ENCODE assay signal across 8 cellular contexts in the genomic region with DNA sequence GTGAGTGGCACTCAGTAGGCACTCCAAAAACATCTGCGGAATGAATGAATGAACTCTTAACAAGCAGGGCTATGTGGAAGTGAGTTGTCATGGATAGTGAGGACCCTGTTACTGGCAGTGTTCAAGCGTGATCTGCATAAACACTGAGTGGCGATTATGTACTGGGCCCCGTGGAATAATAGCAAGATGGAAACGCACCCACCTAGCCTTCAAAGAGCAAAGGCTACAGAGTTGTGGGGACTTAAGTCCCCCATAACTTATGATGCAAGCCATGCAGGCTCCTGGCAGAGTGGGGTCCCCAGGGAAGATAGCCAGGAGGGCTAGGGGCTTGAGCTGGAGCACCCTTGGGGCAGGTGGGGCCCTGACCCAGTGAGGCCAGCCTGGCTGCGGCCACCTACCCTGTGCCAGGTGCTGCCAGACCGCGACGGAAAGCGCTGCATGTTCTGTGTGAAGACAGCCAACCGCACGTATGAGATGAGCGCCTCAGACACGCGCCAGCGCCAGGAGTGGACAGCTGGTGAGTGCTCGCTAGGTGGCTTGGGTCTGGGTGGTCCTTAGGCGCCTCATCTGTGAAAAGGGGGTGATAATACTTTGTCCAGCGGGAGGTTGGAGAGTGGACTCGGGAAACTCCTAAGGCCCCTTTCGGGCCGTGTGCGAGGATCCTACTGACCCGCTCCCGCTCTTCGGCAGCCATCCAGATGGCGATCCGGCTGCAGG. TPM values are rescaled to one million over a fixed set of nuclear protein-coding genes. Genes with fewer than 3 reads are reported as not detected.
DNase-seq lines count a peak whose midpoint lies in the region; ATAC-seq and TF ChIP-seq lines count a peak whose summit lies in the region.

No MANE protein-coding gene starts in this region.

- H3K4me1 ChIP-seq in HUES64 (ENCODE audit: insufficient read depth, low read length) = peaks cover 4% of the 10 kb centered on the region
- no peaks in the 10 kb centered on the region for H3K4me1 ChIP-seq in ectodermal cell (ENCODE audit: control insufficient read depth, insufficient read depth, low read length)
- peaks cover 12% of the 10 kb centered on the region for H3K4me1 ChIP-seq in mucosa of descending colon (ENCODE audit: low read depth)

- H3K9me3 ChIP-seq in HUES64 (ENCODE audit: insufficient read depth, low read depth, low read length) (no peaks in the 10 kb centered on the region), ectodermal cell (ENCODE audit: control insufficient read depth, low read length) (no peaks in the 10 kb centered on the region), mucosa of descending colon (no peaks in the 10 kb centered on the region)

- H3K4me3 ChIP-seq in HUES64 (ENCODE audit: low read length) (peak overlapping the region; percentile 59), ectodermal cell (ENCODE audit: insufficient read depth, low read depth, low read length) (peak overlapping the region; percentile 43), mucosa of descending colon (no peak overlapping the region)

- peaks cover 22% of the 10 kb centered on the region for H3K27me3 ChIP-seq in HUES64 (ENCODE audit: insufficient read depth, low read length)
- H3K27me3 ChIP-seq in ectodermal cell (ENCODE audit: control insufficient read depth, insufficient read depth, low read length, poor library complexity, severe bottlenecking) = peaks cover 22% of the 10 kb centered on the region

- intact Hi-C loops in mucosa of descending colon (cut with DNase I, micrococcal nuclease) = no loop called here

- ATAC-seq in mucosa of descending colon (peak; percentile 51), HG03354 (IDR thresholded peaks at IDR 0.05; ENCODE audit: poor library complexity, severe bottlenecking, unreplicated experiment) (no peak), HG02884 (IDR thresholded peaks at IDR 0.05; ENCODE audit: unreplicated experiment) (no peak)

- WGBS in HUES64 = 19% methylated on average over 28 of the region's 28 CpGs
- WGBS in ectodermal cell, 2 experiments = 21 to 25% methylated on average over 28 of the region's 28 CpGs

- TF ChIP-seq CTCF in 22Rv1 (IDR thresholded peaks at IDR 0.05) (no peak), mucosa of descending colon (IDR thresholded peaks at IDR 0.05) (no peak)

- H3K9ac ChIP-seq in HUES64 (ENCODE audit: low read depth, low read length) = peak overlapping the region; percentile 51

- H3K27ac ChIP-seq in 22Rv1 (peak overlapping the region; percentile 78), HUES64 (ENCODE audit: low read depth, low read length) (no peak overlapping the region), ectodermal cell (ENCODE audit: insufficient read depth, low read depth, low read length, poor library complexity, severe bottlenecking) (no peak overlapping the region)

- peak in 1 of 3 donors; percentile 54 for DNase-seq in mucosa of descending colon
- no peak for DNase-seq in UCSD-AML1 (lab: John Stamatoyannopoulos, UW; ENCODE audit: unreplicated experiment)
- DNase-seq in effector CD8-positive, alpha-beta T cell (lab: John Stamatoyannopoulos, UW) = no peak

- H3K36me3 ChIP-seq in HUES64 (ENCODE audit: insufficient read depth, low read length) (no peaks in the 10 kb centered on the region), ectodermal cell (ENCODE audit: control insufficient read depth, insufficient read depth, low read length) (no peaks in the 10 kb centered on the region), mucosa of descending colon (ENCODE audit: low read depth) (no peaks in the 10 kb centered on the region)

RNA-seq across cellular contexts. Expression of a gene that starts 20.0 kb away (rescaled TPM):
- polyA plus RNA-seq in HUES64 (2013, experiment 1 of 2) = 2.7 TPM
- 2.8 TPM for polyA plus RNA-seq in HUES64 (2013, experiment 2 of 2)
- polyA plus RNA-seq in ectodermal cell (2013, experiment 1 of 4) = 0.57 TPM
- polyA plus RNA-seq in ectodermal cell (2013, experiment 2 of 4) = 0.59 TPM
- 0.59 TPM for polyA plus RNA-seq in ectodermal cell (2013, experiment 3 of 4)
- polyA plus RNA-seq in ectodermal cell (2013, experiment 4 of 4) = 0.81 TPM
- 10 to 100 TPM in 2 of 3 donors, 1 to 10 TPM in 1; 7.4 to 15.1 (median 13.7) TPM for total RNA-seq in mucosa of descending colon

RNA-seq across cellular contexts. Expression of a gene that starts 24.7 kb away (rescaled TPM):
- polyA plus RNA-seq in HUES64 (2013, experiment 1 of 2) = 9.4 TPM
- polyA plus RNA-seq in HUES64 (2013, experiment 2 of 2) = 12.8 TPM
- polyA plus RNA-seq in ectodermal cell (2013, experiment 1 of 4) = 17.6 TPM
- polyA plus RNA-seq in ectodermal cell (2013, experiment 2 of 4) = 16.3 TPM
- polyA plus RNA-seq in ectodermal cell (2013, experiment 3 of 4) = 14.4 TPM
- 15.0 TPM for polyA plus RNA-seq in ectodermal cell (2013, experiment 4 of 4)
- 10 to 100 TPM; 44.4 to 66.7 (median 65.6) TPM for total RNA-seq in mucosa of descending colon

RNA-seq across cellular contexts. Expression of a gene that starts 58.1 kb away (rescaled TPM):
- polyA plus RNA-seq in HUES64 (2013, experiment 1 of 2) = 20.9 TPM
- 18.4 TPM for polyA plus RNA-seq in HUES64 (2013, experiment 2 of 2)
- 49.6 TPM for polyA plus RNA-seq in ectodermal cell (2013, experiment 1 of 4)
- polyA plus RNA-seq in ectodermal cell (2013, experiment 2 of 4) = 38.9 TPM
- polyA plus RNA-seq in ectodermal cell (2013, experiment 3 of 4) = 39.3 TPM
- 41.1 TPM for polyA plus RNA-seq in ectodermal cell (2013, experiment 4 of 4)
- total RNA-seq in mucosa of descending colon = 10 to 100 TPM; 33.2 to 42.6 (median 36.2) TPM
